In the genomic region with DNA sequence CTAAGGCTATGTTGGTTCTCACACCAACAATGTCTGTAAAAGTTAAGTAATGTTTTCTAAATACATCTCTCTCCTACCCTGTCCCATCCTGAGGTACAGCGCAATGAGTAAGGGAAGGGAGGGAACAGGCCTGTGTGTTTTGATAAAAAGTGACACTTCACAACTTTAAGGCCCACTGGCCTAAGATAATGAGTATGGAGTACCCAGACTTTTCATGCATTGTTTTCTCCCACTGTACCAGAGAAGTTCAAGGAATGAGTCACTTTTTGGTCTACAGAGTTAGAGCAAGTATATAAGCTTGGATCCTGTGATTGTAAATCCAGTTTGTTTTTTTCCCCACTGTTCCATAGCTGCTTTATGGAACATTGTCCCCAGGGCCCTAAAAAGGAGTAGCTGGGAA, we compare ENCODE assay signal across 1 cellular context.
TF ChIP-seq lines count a peak whose summit lies in the region.

No MANE protein-coding gene starts in this region.

TF ChIP-seq in IMR-90, 13 proteins besides CTCF, POLR2A, EP300 and RAD21:
- TF ChIP-seq CEBPB (IDR thresholded peaks at IDR 0.05; ENCODE audit: low read depth, low read length): no peak
- TF ChIP-seq RFX5 (IDR thresholded peaks at IDR 0.05; ENCODE audit: low read depth, low read length): no peak
- TF ChIP-seq SMC3 (IDR thresholded peaks at IDR 0.05; ENCODE audit: low read depth, low read length): no peak
- no peak for TF ChIP-seq BHLHE40 (IDR thresholded peaks at IDR 0.05; ENCODE audit: low read depth, low read length)
- TF ChIP-seq, protein P1, sequence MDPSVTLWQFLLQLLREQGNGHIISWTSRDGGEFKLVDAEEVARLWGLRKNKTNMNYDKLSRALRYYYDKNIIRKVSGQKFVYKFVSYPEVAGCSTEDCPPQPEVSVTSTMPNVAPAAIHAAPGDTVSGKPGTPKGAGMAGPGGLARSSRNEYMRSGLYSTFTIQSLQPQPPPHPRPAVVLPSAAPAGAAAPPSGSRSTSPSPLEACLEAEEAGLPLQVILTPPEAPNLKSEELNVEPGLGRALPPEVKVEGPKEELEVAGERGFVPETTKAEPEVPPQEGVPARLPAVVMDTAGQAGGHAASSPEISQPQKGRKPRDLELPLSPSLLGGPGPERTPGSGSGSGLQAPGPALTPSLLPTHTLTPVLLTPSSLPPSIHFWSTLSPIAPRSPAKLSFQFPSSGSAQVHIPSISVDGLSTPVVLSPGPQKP (IDR thresholded peaks at IDR 0.05; ENCODE audit: borderline replicate concordance, low read depth, low read length): no peak
- no peak for TF ChIP-seq NFE2L2 (IDR thresholded peaks at IDR 0.05; ENCODE audit: low read depth, low read length)
- TF ChIP-seq MAFK (IDR thresholded peaks at IDR 0.05; ENCODE audit: low read depth, low read length): no peak
- TF ChIP-seq CHD1 (IDR thresholded peaks at IDR 0.05; ENCODE audit: low read depth, low read length): no peak
- TF ChIP-seq, protein P2, sequence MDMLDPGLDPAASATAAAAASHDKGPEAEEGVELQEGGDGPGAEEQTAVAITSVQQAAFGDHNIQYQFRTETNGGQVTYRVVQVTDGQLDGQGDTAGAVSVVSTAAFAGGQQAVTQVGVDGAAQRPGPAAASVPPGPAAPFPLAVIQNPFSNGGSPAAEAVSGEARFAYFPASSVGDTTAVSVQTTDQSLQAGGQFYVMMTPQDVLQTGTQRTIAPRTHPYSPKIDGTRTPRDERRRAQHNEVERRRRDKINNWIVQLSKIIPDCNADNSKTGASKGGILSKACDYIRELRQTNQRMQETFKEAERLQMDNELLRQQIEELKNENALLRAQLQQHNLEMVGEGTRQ (IDR thresholded peaks at IDR 0.05; ENCODE audit: low read depth, low read length): no peak
- no peak for TF ChIP-seq MAZ (IDR thresholded peaks at IDR 0.05; ENCODE audit: borderline replicate concordance, low read depth, low read length)
- no peak for TF ChIP-seq FOS (IDR thresholded peaks at IDR 0.05; ENCODE audit: low read depth, low read length)
- TF ChIP-seq MXI1 (IDR thresholded peaks at IDR 0.05; ENCODE audit: borderline replicate concordance, low read depth, low read length): no peak
TF ChIP-seq in IMR-90: peak in this region for 0.
